4 cellular contexts compared by ENCODE assay signal in genomic region chr9:111280795-111281194, GRCh38. TPM values are rescaled to one million over a fixed set of nuclear protein-coding genes. Genes with fewer than 3 reads are reported as not detected.
"Had no signal": no experiment of that assay in that cellular context is flagged by ENCODE, and none has a peak within 500 bp of the region (broad histone marks: within the 10 kb centered on the region; RNA-seq: fewer than 3 reads in every experiment).

No MANE protein-coding gene starts in this region.

RNA-seq across cellular contexts. Expression of gene OR2K2, which starts 49.2 kb away (rescaled TPM):
- total RNA-seq: LHCN-M2, M059J, MCF 10A, NCI-H460 had no signal
